1 cellular context compared by ENCODE assay signal in genomic region chr18:79046522-79046921, GRCh38.
TF ChIP-seq lines count a peak whose summit lies in the region.

No MANE protein-coding gene starts in this region.

TF ChIP-seq in GM23338, 12 proteins besides CTCF, POLR2A, EP300 and RAD21 (continued from another document):
- no peak for TF ChIP-seq REST (IDR thresholded peaks at IDR 0.05; ENCODE audit: unreplicated experiment)
- no peak for TF ChIP-seq ETS1 (IDR thresholded peaks at IDR 0.05)
- no peak for TF ChIP-seq EZH2 (IDR thresholded peaks at IDR 0.05; ENCODE audit: low read depth, unreplicated experiment)
- no peak for TF ChIP-seq NANOG (IDR thresholded peaks at IDR 0.05; ENCODE audit: borderline replicate concordance)
- TF ChIP-seq POLR2AphosphoS5 (IDR thresholded peaks at IDR 0.05; ENCODE audit: low read depth), result no peak
TF ChIP-seq in GM23338: peak in this region for 0.
